Comparison of ENCODE assay signal across 17 cellular contexts in the genomic region with DNA sequence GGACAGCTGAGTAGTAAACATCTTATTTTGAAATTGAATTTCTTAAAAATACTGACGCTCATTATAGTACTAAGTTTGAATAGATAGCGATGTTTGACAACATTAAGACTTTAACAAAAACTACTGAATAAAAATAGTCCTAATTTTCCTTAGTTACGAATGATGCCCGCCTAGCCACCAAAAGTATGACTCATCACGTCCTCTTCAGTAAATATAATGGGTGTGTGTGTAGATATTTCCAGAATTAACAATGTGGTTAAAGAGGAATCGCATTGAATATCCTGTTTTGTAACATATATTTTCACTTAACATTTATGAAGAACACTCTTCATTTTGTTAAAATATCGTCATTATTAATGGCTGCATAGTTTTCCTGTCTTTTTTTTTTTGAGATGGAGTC.
DNase-seq lines count a peak whose midpoint lies in the region; ATAC-seq, FAIRE-seq and TF ChIP-seq lines count a peak whose summit lies in the region.
"Had no signal": no experiment of that assay in that cellular context is flagged by ENCODE, and none has a peak within 500 bp of the region (broad histone marks: within the 10 kb centered on the region; RNA-seq: fewer than 3 reads in every experiment).

No MANE protein-coding gene starts in this region.

- no peak overlapping the region for H3K27ac ChIP-seq in A549
- no peak overlapping the region for H3K27ac ChIP-seq in endothelial cell of umbilical vein (ENCODE audit: insufficient read depth, low read depth, low read length)
- H3K27ac ChIP-seq in CD4-positive, alpha-beta memory T cell (ENCODE audit: low read depth, low read length) = no peak overlapping the region
- H3K27ac ChIP-seq: HL-60 had no signal

- CTCF ChIA-PET in A549 (lab: Yijun Ruan, JAX) = no interaction called here
- CTCF ChIA-PET in endothelial cell of umbilical vein (lab: Charles Lee) = no interaction called here
- CTCF ChIA-PET in CD4-positive, alpha-beta memory T cell (lab: Charles Lee; ENCODE audit: partially characterized antibody) = no interaction called here

- H4K20me1 ChIP-seq in endothelial cell of umbilical vein (replicated peaks; ENCODE audit: control insufficient read depth, extremely low read depth, insufficient read depth, low read length) = no peaks in the 10 kb centered on the region

- ATAC-seq in A549 = no peak
- no peak for ATAC-seq in HG02759 (IDR thresholded peaks at IDR 0.05; ENCODE audit: unreplicated experiment)

- no peak for TF ChIP-seq CTCF in A549 (IDR thresholded peaks at IDR 0.05)
- TF ChIP-seq CTCF in endothelial cell of umbilical vein (IDR thresholded peaks at IDR 0.05; ENCODE audit: extremely low read depth in 1 of 2, insufficient read depth in 1 of 2, low read depth in 1 of 2, low read length in 2 of 2) = no peak

- H3K9me3 ChIP-seq in A549 = no peaks in the 10 kb centered on the region
- H3K9me3 ChIP-seq in endothelial cell of umbilical vein (replicated peaks; ENCODE audit: control insufficient read depth, insufficient read depth, low read length) = no peaks in the 10 kb centered on the region
- H3K9me3 ChIP-seq in CD4-positive, alpha-beta memory T cell (ENCODE audit: control insufficient read depth in 1 of 2, low read length in 2 of 2) = no peaks in the 10 kb centered on the region
- H3K9me3 ChIP-seq: BE2C had no signal

- no peak overlapping the region for H3K4me3 ChIP-seq in A549
- no peak overlapping the region for H3K4me3 ChIP-seq in endothelial cell of umbilical vein (replicated peaks in 1 of 3; ENCODE audit: insufficient read depth in 1 of 3, low read depth in 1 of 3, low read length in 3 of 3)
- H3K4me3 ChIP-seq in CD4-positive, alpha-beta memory T cell (ENCODE audit: low read length in 2 of 2) = no peak overlapping the region

- peaks cover 0 to 3% (median 0%) of the 10 kb centered on the region in 8 donors for H3K9me3 Mint-ChIP-seq in CD4-positive, alpha-beta memory T cell
- H3K9me3 Mint-ChIP-seq: CD8-positive, alpha-beta memory T cell had no signal

- dilution Hi-C loops in endothelial cell of umbilical vein (cut with MboI; ENCODE audit: extremely low pct_ligation_motif_present, low sequenced_read_pairs) = no loop called here

- no peak for TF ChIP-seq EP300 in A549 (IDR thresholded peaks at IDR 0.05)

- 64% methylated on average over 7 of the region's 7 CpGs for WGBS in A549 (ENCODE audit: missing lambda C conversion rate)

- intact Hi-C loops in endothelial cell of umbilical vein (cut with micrococcal nuclease) = no loop called here
- intact Hi-C loops in CD4-positive, alpha-beta memory T cell (cut with micrococcal nuclease) = no loop called here

- H3K9ac ChIP-seq in endothelial cell of umbilical vein (replicated peaks; ENCODE audit: extremely low read depth, insufficient read depth, low read length) = no peak overlapping the region

- peaks cover 5 to 14% of the 10 kb centered on the region in 2 donors for H3K36me3 Mint-ChIP-seq in CD4-positive, alpha-beta memory T cell
- H3K36me3 Mint-ChIP-seq: CD14-positive monocyte had no signal

- H3K9me1 ChIP-seq in endothelial cell of umbilical vein (replicated peaks; ENCODE audit: control insufficient read depth, extremely low read depth, insufficient read depth, low read length) = no peaks in the 10 kb centered on the region

- H3K4me3 Mint-ChIP-seq in CD4-positive, alpha-beta memory T cell = no peak overlapping the region
- H3K4me3 Mint-ChIP-seq: CD14-positive monocyte, HFFc6 had no signal

- no TSS peak for BruUV-seq in endothelial cell of umbilical vein (replicated peaks; lab: Mats Ljungman, UMichigan)

- H3K27me3 ChIP-seq in endothelial cell of umbilical vein (ENCODE audit: control insufficient read depth in 2 of 2, insufficient read depth in 2 of 2, low read length in 2 of 2) = no peaks in the 10 kb centered on the region
- H3K27me3 ChIP-seq in CD4-positive, alpha-beta memory T cell (ENCODE audit: insufficient read depth, low read length) = no peaks in the 10 kb centered on the region
- H3K27me3 ChIP-seq: BE2C had no signal

- H3K4me1 Mint-ChIP-seq in CD4-positive, alpha-beta memory T cell = peaks cover 0 to 2% (median under 1%) of the 10 kb centered on the region in 4 donors
- H3K4me1 Mint-ChIP-seq: CD14-positive monocyte had no signal

- FAIRE-seq in A549 (lab: Jason Lieb, UNC) (no peak), endothelial cell of umbilical vein (lab: Jason Lieb, UNC) (peak; percentile 37)
- FAIRE-seq: G401.6 had no signal

- peaks cover 0 to 2% of the 10 kb centered on the region in 2 experiments for H3K36me3 ChIP-seq in endothelial cell of umbilical vein (ENCODE audit: control insufficient read depth in 2 of 2, extremely low read depth in 1 of 2, insufficient read depth in 2 of 2, low read length in 2 of 2)
- H3K36me3 ChIP-seq in CD4-positive, alpha-beta memory T cell (ENCODE audit: insufficient read depth, low read length) = no peaks in the 10 kb centered on the region
- H3K36me3 ChIP-seq: BE2C had no signal

- TF ChIP-seq RAD21 in A549 (conservative IDR thresholded peaks at IDR 0.05 in 1 of 2, IDR thresholded peaks at IDR 0.05 in 1 of 2) = no peak

- H3K4me2 ChIP-seq in A549 = no peak overlapping the region
- no peak overlapping the region for H3K4me2 ChIP-seq in endothelial cell of umbilical vein (ENCODE audit: insufficient read depth, low read length)

- H3K4me1 ChIP-seq in A549 = no peaks in the 10 kb centered on the region
- H3K4me1 ChIP-seq in endothelial cell of umbilical vein (ENCODE audit: control insufficient read depth, extremely low read depth, insufficient read depth, low read length) = peaks cover 3% of the 10 kb centered on the region
- no peaks in the 10 kb centered on the region for H3K4me1 ChIP-seq in CD4-positive, alpha-beta memory T cell (ENCODE audit: insufficient read depth, low read length)
- H3K4me1 ChIP-seq: BE2C had no signal

- H3K79me2 ChIP-seq in endothelial cell of umbilical vein (ENCODE audit: control insufficient read depth, insufficient read depth, low read length) = no peaks in the 10 kb centered on the region

- H2AFZ ChIP-seq in endothelial cell of umbilical vein (ENCODE audit: low read depth, low read length) = no peak overlapping the region

- TF ChIP-seq POLR2A in A549 (IDR thresholded peaks at IDR 0.05; ENCODE audit: low read length) (no peak), endothelial cell of umbilical vein (IDR thresholded peaks at IDR 0.05; ENCODE audit: low read depth, low read length) (no peak)

- H3K27me3 Mint-ChIP-seq in CD4-positive, alpha-beta memory T cell = no peaks in the 10 kb centered on the region
- H3K27me3 Mint-ChIP-seq: CD8-positive, alpha-beta memory T cell had no signal

- POLR2A ChIA-PET in A549 (lab: Yijun Ruan, JAX) = no interaction called here
- POLR2A ChIA-PET in endothelial cell of umbilical vein (lab: Charles Lee) = no interaction called here
- POLR2A ChIA-PET in CD4-positive, alpha-beta memory T cell (lab: Charles Lee; ENCODE audit: partially characterized antibody) = no interaction called here

- DNase-seq in A549 (ENCODE audit: low read depth in 1 of 2, low spot score in 1 of 2) (no peak), EH (ENCODE audit: low read depth) (peak; percentile 7), RPMI7951 (ENCODE audit: low read depth) (peak; percentile 50), endothelial cell of umbilical vein (ENCODE audit: low read depth, low spot score) (no peak), DMS53 (lab: John Stamatoyannopoulos, UW) (no peak)
- DNase-seq in activated naive CD4-positive, alpha-beta T cell treated with anti-CD3 and anti-CD28 coated beads, Interleukin-2, amount 50 U/mL, for 16 hours = no peak
- DNase-seq in CD4-positive, alpha-beta memory T cell = no peak
- DNase-seq: 8988T; BE2C; CD8-positive, alpha-beta memory T cell; HCEC 1CT; HFFc6; KG1 had no signal

- H3K27ac Mint-ChIP-seq in CD4-positive, alpha-beta memory T cell = no peak overlapping the region
- H3K27ac Mint-ChIP-seq: CD14-positive monocyte; CD8-positive, alpha-beta memory T cell; HFFc6 had no signal

TF ChIP-seq in A549, 52 proteins besides CTCF, POLR2A, EP300 and RAD21:
- TF ChIP-seq FOSL2 (IDR thresholded peaks at IDR 0.05) (no peak), FOSL2 (CRISPR knock-in tag; IDR thresholded peaks at IDR 0.05) (peak; percentile 81), JUNB (IDR thresholded peaks at IDR 0.05) (no peak)

TF ChIP-seq in endothelial cell of umbilical vein, 7 proteins besides CTCF, POLR2A, EP300 and RAD21:
- TF ChIP-seq EZH2 (IDR thresholded peaks at IDR 0.05; ENCODE audit: borderline replicate concordance, low read depth, low read length, severe bottlenecking) (no peak), JUN (IDR thresholded peaks at IDR 0.05; ENCODE audit: borderline replicate concordance, insufficient read depth, insufficient read length, low read depth) (peak; percentile 58), FOS (IDR thresholded peaks at IDR 0.05; ENCODE audit: borderline replicate concordance, insufficient read depth, low read length) (peak; percentile 53), MYC (IDR thresholded peaks at IDR 0.05; ENCODE audit: low read depth, low read length) (no peak), POLR2AphosphoS5 (IDR thresholded peaks at IDR 0.05; ENCODE audit: insufficient read depth, low read depth, low read length) (no peak)
- TF ChIP-seq, protein P1, sequence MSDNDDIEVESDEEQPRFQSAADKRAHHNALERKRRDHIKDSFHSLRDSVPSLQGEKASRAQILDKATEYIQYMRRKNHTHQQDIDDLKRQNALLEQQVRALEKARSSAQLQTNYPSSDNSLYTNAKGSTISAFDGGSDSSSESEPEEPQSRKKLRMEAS (IDR thresholded peaks at IDR 0.05; ENCODE audit: insufficient read depth, insufficient read length) = no peak

Comparison
In these comparisons a context has a peak if more than half of its experiments do, and no peak if none do; other contexts are left out.
1. DNase-seq: peak in EH (single experiment) and RPMI7951 (single experiment); none in A549 (0 of 2), endothelial cell of umbilical vein (single experiment), activated naive CD4-positive, alpha-beta T cell treated with anti-CD3 and anti-CD28 coated beads, Interleukin-2, amount 50 U/mL, for 16 hours (single experiment), DMS53 (single experiment) and CD4-positive, alpha-beta memory T cell (0 of 5).